ENCODE assay signal across 8 cellular contexts in genomic region chr10:56360583-56360966, GRCh38. TPM values are rescaled to one million over a fixed set of nuclear protein-coding genes. Genes with fewer than 3 reads are reported as not detected.
A peak's percentile ranks its signal among the peaks of the same experiment; 100 is the strongest.
DNase-seq lines count a peak whose midpoint lies in the region; ATAC-seq and TF ChIP-seq lines count a peak whose summit lies in the region.

No MANE protein-coding gene starts in this region.

- H3K27ac Mint-ChIP-seq in IgD-negative memory B cell (peak overlapping the region; percentile 79 to 90 (median 83)), naive B cell (peak overlapping the region in 4 of 6 donors; percentile 5 to 90 (median 74))

- H3K27ac ChIP-seq in coronary artery: no peak overlapping the region

- peak; percentile 2 for DNase-seq in AG08395 (ENCODE audit: low spot score)
- DNase-seq in coronary artery (ENCODE audit: low spot score): no peak
- DNase-seq in naive B cell: peak; percentile 7
- DNase-seq in 8988T: no peak
- DNase-seq in middle frontal gyrus (ENCODE audit: extremely low spot score, low spot score): no peak

- H3K36me3 Mint-ChIP-seq in IgD-negative memory B cell: peaks cover 2% of the 10 kb centered on the region
- no peaks in the 10 kb centered on the region for H3K36me3 Mint-ChIP-seq in naive B cell

- peak overlapping the region; percentile 94 to 100 (median 98) for H3K4me3 Mint-ChIP-seq in IgD-negative memory B cell
- H3K4me3 Mint-ChIP-seq in naive B cell: peak overlapping the region; percentile 88 to 98 (median 94)

- ATAC-seq in naive B cell (ENCODE audit: low read depth in 2 of 2): no peak
- no peak for ATAC-seq in GM19324 (IDR thresholded peaks at IDR 0.05; ENCODE audit: low FRiP score, unreplicated experiment)
- no peak for ATAC-seq in GM21360 (IDR thresholded peaks at IDR 0.05; ENCODE audit: unreplicated experiment)

- no peak for TF ChIP-seq CTCF in coronary artery (IDR thresholded peaks at IDR 0.05)

- no peaks in the 10 kb centered on the region for H3K9me3 Mint-ChIP-seq in IgD-negative memory B cell
- H3K9me3 Mint-ChIP-seq in naive B cell: no peaks in the 10 kb centered on the region

- peak overlapping the region; percentile 80 for H3K4me3 ChIP-seq in coronary artery

- H3K4me1 Mint-ChIP-seq in IgD-negative memory B cell: peaks cover 9 to 14% (median 12%) of the 10 kb centered on the region in 3 donors
- H3K4me1 Mint-ChIP-seq in naive B cell: peaks cover 14 to 19% (median 18%) of the 10 kb centered on the region in 3 donors

- no peaks in the 10 kb centered on the region for H3K27me3 Mint-ChIP-seq in IgD-negative memory B cell
- no peaks in the 10 kb centered on the region for H3K27me3 Mint-ChIP-seq in naive B cell

RNA-seq across cellular contexts. Expression of gene ZWINT, which starts 0.5 kb away (rescaled TPM):
- 1.9 TPM for polyA plus RNA-seq in IgD-negative memory B cell
- polyA plus RNA-seq in naive B cell (ENCODE audit: low read depth in 6 of 6): under 1 TPM in 4 of 6 donors, not detected in 2; 0.18 to 0.90 (median 0.50) TPM

Comparison
In these comparisons a context has a peak if more than half of its experiments do, and no peak if none do; other contexts are left out.
1. DNase-seq: peak in AG08395 (single experiment) and naive B cell (single experiment); none in coronary artery (single experiment), 8988T (single experiment) and middle frontal gyrus (single experiment).